In the genomic region with DNA sequence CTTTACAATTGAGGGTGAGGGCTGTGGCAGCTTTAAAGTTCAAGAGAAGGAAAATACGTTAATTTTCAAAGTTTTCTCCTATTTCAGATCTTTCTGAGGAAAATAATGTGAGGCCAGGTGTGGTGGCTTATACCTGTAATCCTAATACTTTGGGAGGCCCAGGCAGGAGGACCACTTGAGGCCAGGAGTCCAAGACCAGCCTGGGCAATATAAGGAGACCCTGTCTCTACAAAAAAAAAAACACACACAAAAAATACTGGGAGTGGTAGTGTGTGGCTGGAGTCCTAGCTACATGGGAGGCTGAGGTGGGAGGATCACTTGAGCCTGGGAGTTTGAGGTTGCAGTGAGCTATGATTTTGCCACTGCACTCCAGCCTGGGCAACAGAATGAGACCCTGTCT, we compare ENCODE assay signal across 1 cellular context. TPM values are rescaled to one million over a fixed set of nuclear protein-coding genes. Genes with fewer than 3 reads are reported as not detected.
"Had no signal": no experiment of that assay in that cellular context is flagged by ENCODE, and none has a peak within 500 bp of the region (broad histone marks: within the 10 kb centered on the region; RNA-seq: fewer than 3 reads in every experiment).

No MANE protein-coding gene starts in this region.

RNA-seq across cellular contexts. Expression of gene CACNA1D, which starts 16.7 kb away (rescaled TPM):
- total RNA-seq: activated naive CD8-positive, alpha-beta T cell treated with anti-CD3 and anti-CD28 coated beads, Interleukin-2, amount 10 ng/mL, durations not matched to agents 7 days and 5 days had no signal
